21 cellular contexts compared by ENCODE assay signal in genomic region chr15:40850576-40851112, GRCh38. TPM values are rescaled to one million over a fixed set of nuclear protein-coding genes. Genes with fewer than 3 reads are reported as not detected.
"Had no signal": no experiment of that assay in that cellular context is flagged by ENCODE, and none has a peak within 500 bp of the region (broad histone marks: within the 10 kb centered on the region; RNA-seq: fewer than 3 reads in every experiment).

No MANE protein-coding gene starts in this region.

- H3K36me3 ChIP-seq: breast epithelium, esophagus muscularis mucosa, tibial nerve had no signal

- H3K27me3 Mint-ChIP-seq: activated CD4-positive, alpha-beta T cell treated with anti-CD3 and anti-CD28 coated beads, Interleukin-2, amount 10 ng/mL, durations not matched to agents 7 days and 5 days; activated naive CD4-positive, alpha-beta T cell treated with anti-CD3 and anti-CD28 coated beads, Interleukin-2, amount 50 U/mL, for 24 hours; stimulated activated naive CD8-positive, alpha-beta T cell treated with anti-CD3 and anti-CD28 coated beads, Interleukin-15, Interleukin-2, amounts not matched to agents 100 ng/mL and 50 ng/mL, for 24 hours; T-cell had no signal

- DNase-seq: activated CD4-positive, alpha-beta T cell treated with anti-CD3 and anti-CD28 coated beads, Interleukin-2, amount 10 ng/mL, durations not matched to agents 7 days and 5 days; activated CD8-positive, alpha-beta memory T cell treated with anti-CD3 and anti-CD28 coated beads, Interleukin-2, amount 50 U/mL, for 4 hours; activated T-cell treated with anti-CD3 and anti-CD28 coated beads, Interleukin-2, amount 50 U/mL, for 4 hours; cerebellar nuclear complex; effector CD8-positive, alpha-beta T cell; left cardiac atrium; lower lobe of right lung; nucleus accumbens; stimulated activated CD4-positive, alpha-beta T cell treated with anti-CD3 and anti-CD28 coated beads, Interleukin-15, amount 100 ng/mL, for 24 hours; stimulated activated CD4-positive, alpha-beta T cell treated with anti-CD3 and anti-CD28 coated beads, Interleukin-2, amount 100 ng/mL, for 48 hours; T-cell had no signal

- H3K9me3 Mint-ChIP-seq: activated CD4-positive, alpha-beta T cell treated with anti-CD3 and anti-CD28 coated beads, Interleukin-2, amount 10 ng/mL, durations not matched to agents 7 days and 5 days; activated naive CD4-positive, alpha-beta T cell treated with anti-CD3 and anti-CD28 coated beads, Interleukin-2, amount 50 U/mL, for 24 hours; activated T-cell treated with anti-CD3 and anti-CD28 coated beads, Interleukin-2, amount 50 U/mL, for 4 hours; natural killer cell treated with Interleukin-12 subunit alpha and Interleukin-12 subunit beta and Interleukin-15 and Interleukin-18, amount 100 ng/mL, for 72 hours; stimulated activated naive CD8-positive, alpha-beta T cell treated with anti-CD3 and anti-CD28 coated beads, Interleukin-15, Interleukin-2, amounts not matched to agents 100 ng/mL and 50 ng/mL, for 24 hours; T-cell had no signal

- H3K36me3 Mint-ChIP-seq: activated naive CD4-positive, alpha-beta T cell treated with anti-CD3 and anti-CD28 coated beads, Interleukin-2, amount 50 U/mL, for 24 hours; natural killer cell treated with Interleukin-12 subunit alpha and Interleukin-12 subunit beta and Interleukin-15 and Interleukin-18, amount 100 ng/mL, for 72 hours; T-cell had no signal

- H3K27ac ChIP-seq: breast epithelium, esophagus muscularis mucosa, lower lobe of right lung, tibial nerve had no signal

- H3K4me1 ChIP-seq: breast epithelium had no signal

- H3K27ac Mint-ChIP-seq: activated CD4-positive, alpha-beta T cell treated with anti-CD3 and anti-CD28 coated beads, Interleukin-2, amount 10 ng/mL, durations not matched to agents 7 days and 5 days; activated naive CD4-positive, alpha-beta T cell treated with anti-CD3 and anti-CD28 coated beads, Interleukin-2, amount 50 U/mL, for 24 hours; natural killer cell treated with Interleukin-12 subunit alpha and Interleukin-12 subunit beta and Interleukin-15 and Interleukin-18, amount 100 ng/mL, for 72 hours; stimulated activated naive CD8-positive, alpha-beta T cell treated with anti-CD3 and anti-CD28 coated beads, Interleukin-15, Interleukin-2, amounts not matched to agents 100 ng/mL and 50 ng/mL, for 24 hours; T-cell had no signal

- H3K4me3 Mint-ChIP-seq: activated CD4-positive, alpha-beta T cell treated with anti-CD3 and anti-CD28 coated beads, Interleukin-2, amount 10 ng/mL, durations not matched to agents 7 days and 5 days; activated naive CD4-positive, alpha-beta T cell treated with anti-CD3 and anti-CD28 coated beads, Interleukin-2, amount 50 U/mL, for 24 hours; activated T-cell treated with anti-CD3 and anti-CD28 coated beads, Interleukin-2, amount 50 U/mL, for 4 hours; natural killer cell treated with Interleukin-12 subunit alpha and Interleukin-12 subunit beta and Interleukin-15 and Interleukin-18, amount 100 ng/mL, for 72 hours; stimulated activated naive CD8-positive, alpha-beta T cell treated with anti-CD3 and anti-CD28 coated beads, Interleukin-15, Interleukin-2, amounts not matched to agents 100 ng/mL and 50 ng/mL, for 24 hours; T-cell had no signal

- H3K4me3 ChIP-seq: breast epithelium, esophagus muscularis mucosa, lower lobe of right lung, tibial nerve had no signal

- ATAC-seq: activated T-cell treated with anti-CD3 and anti-CD28 coated beads, Interleukin-2, amount 50 U/mL, for 4 hours; left cardiac atrium; lower lobe of right lung; natural killer cell treated with Interleukin-12 subunit alpha and Interleukin-12 subunit beta and Interleukin-15 and Interleukin-18, amount 100 ng/mL, for 72 hours; SK-N-SH treated with all-trans-retinoic acid at 6 μM for 48 hours; T-cell had no signal

- H3K27me3 ChIP-seq: breast epithelium had no signal

- H3K9me3 ChIP-seq: breast epithelium, esophagus muscularis mucosa, lower lobe of right lung, tibial nerve had no signal

RNA-seq across cellular contexts. Expression of gene PPP1R14D, which starts 22.1 kb away (rescaled TPM):
- total RNA-seq: activated CD4-positive, alpha-beta T cell treated with anti-CD3 and anti-CD28 coated beads, Interleukin-2, amount 10 ng/mL, durations not matched to agents 7 days and 5 days; activated T-cell treated with anti-CD3 and anti-CD28 coated beads, Interleukin-2, amount 50 U/mL, for 4 hours; astrocyte; endothelial cell of umbilical vein; esophagus muscularis mucosa; left cardiac atrium; mesenteric fat pad; natural killer cell treated with Interleukin-12 subunit alpha and Interleukin-12 subunit beta and Interleukin-15 and Interleukin-18, amount 100 ng/mL, for 72 hours; T-cell; tibial nerve had no signal

RNA-seq across cellular contexts. Expression of gene RHOV, which starts 23.4 kb away (rescaled TPM):
- total RNA-seq: activated CD4-positive, alpha-beta T cell treated with anti-CD3 and anti-CD28 coated beads, Interleukin-2, amount 10 ng/mL, durations not matched to agents 7 days and 5 days; esophagus muscularis mucosa; left cardiac atrium; mesenteric fat pad; natural killer cell treated with Interleukin-12 subunit alpha and Interleukin-12 subunit beta and Interleukin-15 and Interleukin-18, amount 100 ng/mL, for 72 hours; T-cell had no signal
